8 cellular contexts compared by ENCODE assay signal in the genomic region with DNA sequence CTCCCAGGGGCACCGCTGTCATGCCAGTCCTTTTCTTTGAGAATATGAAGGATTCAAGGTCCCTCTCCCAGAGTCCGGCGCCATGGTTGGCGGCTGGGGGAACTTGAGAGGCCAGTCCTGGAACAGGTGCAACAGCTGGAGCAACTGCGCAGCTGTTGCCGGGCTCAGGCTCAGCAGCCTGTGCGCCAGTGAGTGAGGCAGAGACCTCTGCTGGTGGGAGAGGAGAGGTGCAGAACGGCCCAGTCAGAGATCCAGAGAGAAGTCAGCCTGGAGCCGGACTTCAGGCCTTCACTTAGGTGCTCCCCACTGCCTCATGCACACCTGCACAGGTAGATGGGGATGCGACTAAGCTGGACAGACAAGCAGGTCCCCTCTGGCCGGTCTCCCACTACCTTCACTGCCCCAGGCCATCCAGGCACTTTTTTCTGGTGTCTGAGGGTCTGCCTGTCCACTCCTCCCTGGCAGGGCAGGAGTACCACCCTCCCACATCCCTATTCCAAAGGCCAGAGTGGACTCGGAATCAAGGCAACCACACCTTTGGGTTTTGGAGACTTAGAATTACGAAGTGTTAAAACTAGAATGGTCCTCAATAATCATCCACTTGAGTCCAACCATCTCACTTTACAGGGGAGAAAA. TPM values are rescaled to one million over a fixed set of nuclear protein-coding genes. Genes with fewer than 3 reads are reported as not detected.
DNase-seq lines count a peak whose midpoint lies in the region; ATAC-seq and TF ChIP-seq lines count a peak whose summit lies in the region.

No MANE protein-coding gene starts in this region.

- H4K91ac ChIP-seq in IMR-90 (ENCODE audit: insufficient read depth, low read depth, low read length), result peak overlapping the region; percentile 75; the same call in 1 of the 2 replicates

- CTCF ChIA-PET in CD8-positive, alpha-beta memory T cell (lab: Charles Lee), result interaction anchor here (0.6 to 2.7 kb wide), 17 partner anchors 9 to 340 kb away, joined by 3 to 15 read pairs (median 4); no protein-coding TSS in a partner anchor
- CTCF ChIA-PET in IMR-90 (lab: Yijun Ruan, JAX) (interaction anchor here (0.6 to 7.4 kb wide), 11 partner anchors 10 to 276 kb away, joined by 3 to 66 read pairs (median 5); no protein-coding TSS in a partner anchor), Panc1 (lab: Charles Lee) (interaction anchor here (1.2 to 7.8 kb wide), 3 partner anchors 10 to 25 kb away, joined by 4 to 70 read pairs (median 8); no protein-coding TSS in a partner anchor)

- no peaks in the 10 kb centered on the region for H3K36me3 Mint-ChIP-seq in CD8-positive, alpha-beta memory T cell
- H3K36me3 Mint-ChIP-seq in activated T-helper 1 cell treated with anti-CD3 and anti-CD28 coated beads, Interleukin-12 subunit alpha, Interleukin-12 subunit beta, Interleukin-2, Interleukin-4 antibody, amounts not matched to agents 30 ng/mL and 10 ng/mL and 1 ng/mL, durations not matched to agents 14 hours and 24 hours and 36 hours (ENCODE audit: low read depth), result no peaks in the 10 kb centered on the region

- BruUV-seq in IMR-90 (replicated peaks; lab: Mats Ljungman, UMichigan), result no TSS peak
- BruUV-seq in Panc1 (replicated peaks; lab: Mats Ljungman, UMichigan), result no TSS peak

- peak overlapping the region; percentile 46 for H2AK5ac ChIP-seq in IMR-90 (ENCODE audit: low read depth, low read length)

- no peaks in the 10 kb centered on the region for H3K79me1 ChIP-seq in IMR-90 (ENCODE audit: low read depth in 1 of 2, low read length in 2 of 2)

- dilution Hi-C loops in IMR-90 (cut with HindIII; ENCODE audit: low sequenced_read_pairs, unreplicated experiment), result loop anchor here (25.0 kb wide), 1 partner anchor 114 kb away; no protein-coding TSS in a partner anchor

- H3K27me3 Mint-ChIP-seq in CD8-positive, alpha-beta memory T cell, result peaks cover 18 to 31% of the 10 kb centered on the region in 2 donors
- peaks cover 55% of the 10 kb centered on the region for H3K27me3 Mint-ChIP-seq in activated T-helper 1 cell treated with anti-CD3 and anti-CD28 coated beads, Interleukin-12 subunit alpha, Interleukin-12 subunit beta, Interleukin-2, Interleukin-4 antibody, amounts not matched to agents 30 ng/mL and 10 ng/mL and 1 ng/mL, durations not matched to agents 14 hours and 24 hours and 36 hours (ENCODE audit: insufficient read depth)

- no peaks in the 10 kb centered on the region for H3K9me3 ChIP-seq in CD8-positive, alpha-beta memory T cell (ENCODE audit: low read length)
- H3K9me3 ChIP-seq in IMR-90 (ENCODE audit: control insufficient read depth, insufficient read depth, low read length), result no peaks in the 10 kb centered on the region
- no peaks in the 10 kb centered on the region for H3K9me3 ChIP-seq in Panc1 (ENCODE audit: control insufficient read depth, insufficient read depth, low read depth, low read length)
- H3K9me3 ChIP-seq in neutrophil, result no peaks in the 10 kb centered on the region
- no peaks in the 10 kb centered on the region for H3K9me3 ChIP-seq in tibial nerve

- peak overlapping the region; percentile 84; the same call in 2 of the 3 replicates for H2BK15ac ChIP-seq in IMR-90 (ENCODE audit: low read depth, low read length)

- H3K14ac ChIP-seq in IMR-90 (replicated peaks; ENCODE audit: low read depth, low read length), result peak overlapping the region; percentile 80; the same call in 1 of the 2 replicates

- in situ Hi-C loops in IMR-90 (cut with MboI; ENCODE audit: low sequenced_read_pairs), result loop anchor here (5.0 kb wide), 2 partner anchors 114 to 269 kb away; no protein-coding TSS in a partner anchor
- in situ Hi-C loops in Panc1 (cut with HindIII; ENCODE audit: low pct_unique_long_range_greater_than_20kb, low sequenced_read_pairs), result no loop called here

- POLR2A ChIA-PET in CD8-positive, alpha-beta memory T cell (lab: Charles Lee), result no interaction called here
- POLR2A ChIA-PET in IMR-90 (lab: Charles Lee; ENCODE audit: unreplicated experiment) (no interaction called here), Panc1 (lab: Charles Lee) (no interaction called here)

- no peak for TF ChIP-seq EP300 in tibial nerve (IDR thresholded peaks at IDR 0.05)

- H3K23ac ChIP-seq in IMR-90 (ENCODE audit: low read depth, low read length), result 0 out of 2 replicates have a peak overlapping the region, but pooled peaks have one; percentile 46

- H2BK20ac ChIP-seq in IMR-90 (ENCODE audit: low read depth, low read length), result peak overlapping the region; percentile 63

- H3K56ac ChIP-seq in IMR-90 (ENCODE audit: extremely low read depth, insufficient read depth, low read length), result no peak overlapping the region; the same call in 1 of the 2 replicates

- ATAC-seq in GM19452 (IDR thresholded peaks at IDR 0.05; ENCODE audit: unreplicated experiment) (peak; percentile 86), IMR-90 (ENCODE audit: low read depth) (peak; percentile 78), Panc1 (peak; percentile 95)

- H3K9ac ChIP-seq in IMR-90 (ENCODE audit: low read depth, low read length), result no peak overlapping the region

- peak overlapping the region; percentile 12 for H2AK9ac ChIP-seq in IMR-90 (replicated peaks; ENCODE audit: low read depth, low read length, poor library complexity)

- H3K27ac Mint-ChIP-seq in CD8-positive, alpha-beta memory T cell, result peak overlapping the region in 1 of 8 donors; percentile 23
- H3K27ac Mint-ChIP-seq in activated T-helper 1 cell treated with anti-CD3 and anti-CD28 coated beads, Interleukin-12 subunit alpha, Interleukin-12 subunit beta, Interleukin-2, Interleukin-4 antibody, amounts not matched to agents 30 ng/mL and 10 ng/mL and 1 ng/mL, durations not matched to agents 14 hours and 24 hours and 36 hours, result no peak overlapping the region

- DNase-seq in CD8-positive, alpha-beta memory T cell, result peak; percentile 26 to 68 (median 32)
- DNase-seq in IMR-90 (peak; percentile 85), Panc1 (ENCODE audit: low read depth, low spot score) (no peak), fibroblast of the conjunctiva (ENCODE audit: low read depth) (peak; percentile 61), tibial nerve (ENCODE audit: low spot score in 2 of 2) (peak; percentile 37 to 71)
- peak; percentile 35 for DNase-seq in activated T-helper 1 cell treated with anti-CD3 and anti-CD28 coated beads, Interleukin-12 subunit alpha, Interleukin-12 subunit beta, Interleukin-2, Interleukin-4 antibody, amounts not matched to agents 30 ng/mL and 10 ng/mL and 1 ng/mL, durations not matched to agents 14 hours and 24 hours and 36 hours (ENCODE audit: low spot score)

- TF ChIP-seq POLR2A in IMR-90 (IDR thresholded peaks at IDR 0.05; ENCODE audit: low read depth, low read length), result peak; percentile 35; the same call in 1 of the 2 replicates
- no peak for TF ChIP-seq POLR2A in tibial nerve (IDR thresholded peaks at IDR 0.05)

- no peak overlapping the region for H3K4me3 ChIP-seq in CD8-positive, alpha-beta memory T cell (ENCODE audit: low read length)
- no peak overlapping the region for H3K4me3 ChIP-seq in IMR-90 (ENCODE audit: insufficient read depth, low read depth, low read length)
- no peak overlapping the region for H3K4me3 ChIP-seq in Panc1 (ENCODE audit: low read depth in 2 of 2, low read length in 2 of 2)
- no peak overlapping the region for H3K4me3 ChIP-seq in neutrophil (ENCODE audit: low read depth in 1 of 2, low read length in 1 of 2)
- no peak overlapping the region for H3K4me3 ChIP-seq in tibial nerve

- no peaks in the 10 kb centered on the region for H4K20me1 ChIP-seq in IMR-90 (ENCODE audit: insufficient read depth, low read length)

- peak overlapping the region; percentile 77 for H2BK5ac ChIP-seq in IMR-90 (ENCODE audit: low read depth, low read length, poor library complexity, severe bottlenecking)

- TF ChIP-seq RAD21 in IMR-90 (IDR thresholded peaks at IDR 0.05; ENCODE audit: low read length), result peak; percentile 97

- 0 out of 2 replicates have a peak overlapping the region, but pooled peaks have one; percentile 79 for H3K18ac ChIP-seq in IMR-90 (ENCODE audit: low read depth, low read length)

- H2AFZ ChIP-seq in IMR-90 (replicated peaks; ENCODE audit: low read length, poor library complexity), result peak overlapping the region; percentile 72

- H3K9me3 Mint-ChIP-seq in CD8-positive, alpha-beta memory T cell, result no peaks in the 10 kb centered on the region
- H3K9me3 Mint-ChIP-seq in activated T-helper 1 cell treated with anti-CD3 and anti-CD28 coated beads, Interleukin-12 subunit alpha, Interleukin-12 subunit beta, Interleukin-2, Interleukin-4 antibody, amounts not matched to agents 30 ng/mL and 10 ng/mL and 1 ng/mL, durations not matched to agents 14 hours and 24 hours and 36 hours, result no peaks in the 10 kb centered on the region

- peaks cover 9% of the 10 kb centered on the region for H3K27me3 ChIP-seq in CD8-positive, alpha-beta memory T cell (ENCODE audit: insufficient read depth, low read length, poor library complexity, severe bottlenecking)
- H3K27me3 ChIP-seq in IMR-90 (ENCODE audit: control insufficient read depth, insufficient read depth, low read length) (peaks cover 34% of the 10 kb centered on the region), Panc1 (ENCODE audit: control insufficient read depth, insufficient read depth, low read length) (peaks cover 44% of the 10 kb centered on the region), neutrophil (peaks cover 88% of the 10 kb centered on the region), tibial nerve (peaks cover 0 to 22% of the 10 kb centered on the region in 2 donors)

- no CpG with 5 or more reads among the region's 13 CpGs for WGBS in IMR-90 (ENCODE audit: extremely low coverage in 2 of 2, insufficient read length in 1 of 2), 2 experiments
- 11 to 12% methylated on average over 12 to 13 of the region's 13 CpGs for WGBS in tibial nerve, 2 donors

- H3K4me1 Mint-ChIP-seq in CD8-positive, alpha-beta memory T cell, result peaks cover 0 to 20% (median 3%) of the 10 kb centered on the region in 3 donors
- no peaks in the 10 kb centered on the region for H3K4me1 Mint-ChIP-seq in activated T-helper 1 cell treated with anti-CD3 and anti-CD28 coated beads, Interleukin-12 subunit alpha, Interleukin-12 subunit beta, Interleukin-2, Interleukin-4 antibody, amounts not matched to agents 30 ng/mL and 10 ng/mL and 1 ng/mL, durations not matched to agents 14 hours and 24 hours and 36 hours (ENCODE audit: low read depth)

- no peaks in the 10 kb centered on the region for H3K36me3 ChIP-seq in CD8-positive, alpha-beta memory T cell (ENCODE audit: insufficient read depth, low read length)
- H3K36me3 ChIP-seq in IMR-90 (ENCODE audit: control insufficient read depth, insufficient read depth, low read length) (no peaks in the 10 kb centered on the region), Panc1 (ENCODE audit: control insufficient read depth, insufficient read depth, low read length) (no peaks in the 10 kb centered on the region), neutrophil (no peaks in the 10 kb centered on the region), tibial nerve (no peaks in the 10 kb centered on the region)

- no peak overlapping the region for H3K27ac ChIP-seq in CD8-positive, alpha-beta memory T cell (ENCODE audit: low read depth, low read length)
- H3K27ac ChIP-seq in IMR-90 (ENCODE audit: insufficient read depth, low read length) (peak overlapping the region; percentile 61; the same call in 1 of the 2 replicates), Panc1 (ENCODE audit: low read length) (no peak overlapping the region), neutrophil (no peak overlapping the region), tibial nerve (no peak overlapping the region)

- peaks cover 8% of the 10 kb centered on the region for H3K9me1 ChIP-seq in IMR-90 (ENCODE audit: insufficient read depth, low read length)

- no peak overlapping the region for H3K4me2 ChIP-seq in IMR-90 (ENCODE audit: low read depth, low read length)

- H3K4me1 ChIP-seq in CD8-positive, alpha-beta memory T cell (ENCODE audit: insufficient read depth, low read length), result peaks cover 3% of the 10 kb centered on the region
- H3K4me1 ChIP-seq in IMR-90 (ENCODE audit: control insufficient read depth, insufficient read depth, low read length), result peaks cover 28% of the 10 kb centered on the region
- 0 out of 2 replicates have a peak, but pooled peaks cover 4% of the 10 kb centered on the region for H3K4me1 ChIP-seq in Panc1 (ENCODE audit: control insufficient read depth, insufficient read depth, low read length)
- H3K4me1 ChIP-seq in neutrophil (ENCODE audit: control insufficient read depth in 1 of 2, insufficient read depth in 1 of 2, low read depth in 1 of 2, low read length in 1 of 2), result no peaks in the 10 kb centered on the region
- peaks cover 0 to 20% (median 4%) of the 10 kb centered on the region in 4 donors for H3K4me1 ChIP-seq in tibial nerve

- H3K4me3 Mint-ChIP-seq in CD8-positive, alpha-beta memory T cell, result no peak overlapping the region
- no peak overlapping the region for H3K4me3 Mint-ChIP-seq in activated T-helper 1 cell treated with anti-CD3 and anti-CD28 coated beads, Interleukin-12 subunit alpha, Interleukin-12 subunit beta, Interleukin-2, Interleukin-4 antibody, amounts not matched to agents 30 ng/mL and 10 ng/mL and 1 ng/mL, durations not matched to agents 14 hours and 24 hours and 36 hours

- 0 out of 4 replicates have a peak overlapping the region, but pooled peaks of 1 of the 2 experiments have one; percentile 78 for H4K8ac ChIP-seq in IMR-90 (ENCODE audit: low read depth in 2 of 2, low read length in 2 of 2)

- peak overlapping the region; percentile 81 for H3K4ac ChIP-seq in IMR-90 (ENCODE audit: low read depth, low read length)

- H2BK120ac ChIP-seq in IMR-90 (ENCODE audit: low read depth, low read length), result peak overlapping the region; percentile 59; the same call in 1 of the 2 replicates

- intact Hi-C loops in IMR-90 (cut with micrococcal nuclease), result loop anchor here (1.0 to 5.0 kb wide), 7 partner anchors 24 to 273 kb away; partner anchors contain the start of gene POLD3
- intact Hi-C loops in Panc1 (cut with micrococcal nuclease; ENCODE audit: unreplicated experiment), result loop anchor here (1.0 to 10.0 kb wide), 3 partner anchors 24 to 114 kb away; no protein-coding TSS in a partner anchor
- intact Hi-C loops in activated T-helper 1 cell treated with anti-CD3 and anti-CD28 coated beads, Interleukin-12 subunit alpha, Interleukin-12 subunit beta, Interleukin-2, Interleukin-4 antibody, amounts not matched to agents 30 ng/mL and 10 ng/mL and 1 ng/mL, durations not matched to agents 14 hours and 24 hours and 36 hours (cut with micrococcal nuclease), result loop anchor here (1.0 to 2.0 kb wide), 3 partner anchors 24 to 274 kb away; no protein-coding TSS in a partner anchor

- TF ChIP-seq CTCF in IMR-90 (conservative IDR thresholded peaks at IDR 0.05; ENCODE audit: low read depth, low read length) (peak; percentile 97), Panc1 (IDR thresholded peaks at IDR 0.05) (peak; percentile 98), neutrophil (IDR thresholded peaks at IDR 0.05) (peak; percentile 68), tibial nerve (IDR thresholded peaks at IDR 0.05) (peak; percentile 90 to 94 (median 94))

- peak overlapping the region; percentile 58 for H4K5ac ChIP-seq in IMR-90 (ENCODE audit: low read depth, low read length)

RNA-seq across cellular contexts. Expression of gene CHRDL2, which starts 4.6 kb away (rescaled TPM):
- total RNA-seq in CD8-positive, alpha-beta memory T cell, result not detected
- not detected for polyA plus RNA-seq in CD8-positive, alpha-beta memory T cell
- total RNA-seq in IMR-90 (2012; rRNA removed) (not detected in 2 replicates), Panc1 (2021; ENCODE audit: unreplicated experiment) (0.15 TPM), tibial nerve (not detected)
- 0.37 and 0.80 TPM in 2 replicates for polyA plus RNA-seq in IMR-90 (2012; rRNA removed)
- 0.95 and 2.3 TPM in 2 replicates for polyA plus RNA-seq in IMR-90 (2012; cell fraction: cytosol; rRNA removed)
- 0.64 and 0.66 TPM in 2 replicates for polyA plus RNA-seq in IMR-90 (2012; cell fraction: nucleus; rRNA removed; ENCODE audit: low replicate concordance)
- 0.34 TPM for polyA plus RNA-seq in Panc1 (2012; ENCODE audit: insufficient read length)
- total RNA-seq in activated T-helper 1 cell treated with anti-CD3 and anti-CD28 coated beads, Interleukin-12 subunit alpha, Interleukin-12 subunit beta, Interleukin-2, Interleukin-4 antibody, amounts not matched to agents 30 ng/mL and 10 ng/mL and 1 ng/mL, durations not matched to agents 14 hours and 24 hours and 36 hours, result not detected in 2 replicates

RNA-seq across cellular contexts. Expression of gene RNF169, which starts 22.0 kb away (rescaled TPM):
- total RNA-seq in CD8-positive, alpha-beta memory T cell, result 10 to 100 TPM; 13.4 to 13.6 TPM
- polyA plus RNA-seq in CD8-positive, alpha-beta memory T cell, result 2.3 TPM
- 23.3 and 28.1 TPM in 2 replicates for total RNA-seq in IMR-90 (2012; rRNA removed)
- polyA plus RNA-seq in IMR-90 (2012; rRNA removed), result 3.0 and 3.6 TPM in 2 replicates
- 0.73 and 0.82 TPM in 2 replicates for polyA plus RNA-seq in IMR-90 (2012; cell fraction: cytosol; rRNA removed)
- 1.2 and 7.6 TPM in 2 replicates for polyA plus RNA-seq in IMR-90 (2012; cell fraction: nucleus; rRNA removed; ENCODE audit: low replicate concordance)
- total RNA-seq in Panc1 (2021; ENCODE audit: unreplicated experiment), result 23.6 TPM
- polyA plus RNA-seq in Panc1 (2012; ENCODE audit: insufficient read length), result 11.1 TPM
- total RNA-seq in activated T-helper 1 cell treated with anti-CD3 and anti-CD28 coated beads, Interleukin-12 subunit alpha, Interleukin-12 subunit beta, Interleukin-2, Interleukin-4 antibody, amounts not matched to agents 30 ng/mL and 10 ng/mL and 1 ng/mL, durations not matched to agents 14 hours and 24 hours and 36 hours, result 14.8 and 15.3 TPM in 2 replicates
- total RNA-seq in tibial nerve, result 10 to 100 TPM; 20.1 to 23.4 (median 22.3) TPM
